ENCODE assay signal across 22 cellular contexts in genomic region chr7:762891-763290, GRCh38.
"Had no signal": no experiment of that assay in that cellular context is flagged by ENCODE, and none has a peak within 500 bp of the region (broad histone marks: within the 10 kb centered on the region; RNA-seq: fewer than 3 reads in every experiment).

No MANE protein-coding gene starts in this region.

- H3K27me3 ChIP-seq: adrenal gland, breast epithelium, colonic mucosa had no signal

- ATAC-seq: activated CD4-positive, CD25-positive, alpha-beta regulatory T cell treated with anti-CD3 and anti-CD28 coated beads, Interleukin-2, amount 50 U/mL, for 24 hours; activated CD8-positive, alpha-beta T cell treated with anti-CD3 and anti-CD28 coated beads for 36 hours; Right ventricle myocardium inferior had no signal

- DNase-seq: activated CD4-positive, alpha-beta T cell treated with anti-CD3 and anti-CD28 coated beads for 4 hours; activated CD8-positive, alpha-beta memory T cell treated with anti-CD3 and anti-CD28 coated beads, Interleukin-2, amount 50 U/mL, for 4 hours; activated CD8-positive, alpha-beta T cell treated with anti-CD3 and anti-CD28 coated beads for 36 hours; activated naive CD4-positive, alpha-beta T cell treated with anti-CD3 and anti-CD28 coated beads, Interleukin-2, amount 50 U/mL, for 16 hours; activated naive CD8-positive, alpha-beta T cell treated with anti-CD3 and anti-CD28 coated beads, Interleukin-2, amount 10 ng/mL, durations not matched to agents 7 days and 5 days; adrenal gland; aorta; caudate nucleus; colonic mucosa; Karpas-422; MM.1S; NCI-H1092; NCI-H1436; NCI-H1694 treated with DMSO at 0.1 percent for 48 hours; NCI-H2081 treated with DMSO at 0.1 percent for 48 hours; NCI-H510A treated with DMSO at 0.1 percent for 48 hours; NCI-H69; SK-N-SH; T-helper 1 cell had no signal

- H3K27ac ChIP-seq: adrenal gland, breast epithelium, colonic mucosa had no signal

- H3K4me3 ChIP-seq: adrenal gland, breast epithelium, colonic mucosa had no signal

- H3K9ac ChIP-seq: SK-N-SH had no signal

- H3K9me3 ChIP-seq: adrenal gland, breast epithelium, colonic mucosa, SK-N-SH had no signal

- H3K4me1 ChIP-seq: adrenal gland, breast epithelium, colonic mucosa had no signal

- H3K4me2 ChIP-seq: SK-N-SH had no signal
